In genomic region chr6:90297124-90297865, GRCh38 we compare ENCODE assay signal across 8 cellular contexts. TPM values are rescaled to one million over a fixed set of nuclear protein-coding genes. Genes with fewer than 3 reads are reported as not detected.
DNase-seq lines count a peak whose midpoint lies in the region; ATAC-seq and TF ChIP-seq lines count a peak whose summit lies in the region.

No MANE protein-coding gene starts in this region.

- H3K27me3 ChIP-seq in BLaER1 (no peaks in the 10 kb centered on the region), MG63 (peaks cover 36% of the 10 kb centered on the region)

- H3K36me3 Mint-ChIP-seq in natural killer cell = no peaks in the 10 kb centered on the region

- H3K9me3 Mint-ChIP-seq in natural killer cell = no peaks in the 10 kb centered on the region

- ATAC-seq in natural killer cell = no peak

- peaks cover 32% of the 10 kb centered on the region for H3K4me1 ChIP-seq in BLaER1

- intact Hi-C loops in natural killer cell (cut with micrococcal nuclease) = loop anchor here (2.0 to 5.0 kb wide), 4 partner anchors 102 to 345 kb away; no protein-coding TSS in a partner anchor

- DNase-seq in MG63 (no peak), coronary artery (ENCODE audit: low spot score) (no peak), natural killer cell (no peak), NK-92 (lab: John Stamatoyannopoulos, UW; ENCODE audit: unreplicated experiment) (no peak), mesenteric fat pad (ENCODE audit: low spot score) (no peak), DMS114 treated with DMSO at 0.1 percent for 48 hours (lab: John Stamatoyannopoulos, UW; ENCODE audit: unreplicated experiment) (no peak), GM03348 (ENCODE audit: low spot score) (no peak)

- H3K27ac Mint-ChIP-seq in natural killer cell = peak overlapping the region; percentile 83 to 86

- H3K27ac ChIP-seq in BLaER1 (peak overlapping the region; percentile 83), coronary artery (peak overlapping the region; percentile 89 to 92)

- H3K27me3 Mint-ChIP-seq in natural killer cell (ENCODE audit: low read depth in 2 of 2) = peaks cover 17 to 37% of the 10 kb centered on the region in 2 donors

- H3K9me3 ChIP-seq in BLaER1 (no peaks in the 10 kb centered on the region), MG63 (no peaks in the 10 kb centered on the region)

- H3K4me2 ChIP-seq in BLaER1 = peak overlapping the region; percentile 79

- H3K4me3 ChIP-seq in BLaER1 = peak overlapping the region; percentile 82
- H3K4me3 ChIP-seq in MG63 = peak overlapping the region; percentile 14; the same call in 1 of the 2 replicates
- peak overlapping the region; percentile 99 for H3K4me3 ChIP-seq in coronary artery

- H3K4me3 Mint-ChIP-seq in natural killer cell = peak overlapping the region; percentile 67

- H3K9ac ChIP-seq in BLaER1 = peak overlapping the region; percentile 77

- H3K36me3 ChIP-seq in BLaER1 (no peaks in the 10 kb centered on the region), MG63 (no peaks in the 10 kb centered on the region)

- peaks cover 11 to 21% of the 10 kb centered on the region in 2 donors for H3K4me1 Mint-ChIP-seq in natural killer cell

- peaks cover 7% of the 10 kb centered on the region; the same call in 1 of the 2 replicates for H4K20me1 ChIP-seq in BLaER1

- TF ChIP-seq CTCF in coronary artery (IDR thresholded peaks at IDR 0.05) = no peak
- no peak for TF ChIP-seq CTCF in natural killer cell (IDR thresholded peaks at IDR 0.05)

RNA-seq across cellular contexts. Expression of gene BACH2, which starts 0.7 kb away (rescaled TPM):
- total RNA-seq in MG63 (2014; rRNA removed; shearing (Covaris generic); ENCODE audit: low replicate concordance) = not detected in 2 replicates
- total RNA-seq in natural killer cell (10 to 100 TPM; 32.1 to 37.8 (median 32.7) TPM), mesenteric fat pad (2.0 TPM)

Comparison
In these comparisons a context has a peak if more than half of its experiments do, and no peak if none do; other contexts are left out.
1. H3K4me3 ChIP-seq: peak in every context shown above with its lines; median percentile 99 in coronary artery; 82 in BLaER1; 14 in MG63.
2. RNA of gene BACH2, which starts 0.7 kb away (total RNA-seq): 32.1 to 37.8 TPM in natural killer cell; 2.0 TPM in mesenteric fat pad (single experiment) and not detected in MG63; every median in the first group is over 10 times any median in the second.